In genomic region chr1:10796029-10796944, GRCh38 we compare ENCODE assay signal across 9 cellular contexts. TPM values are rescaled to one million over a fixed set of nuclear protein-coding genes. Genes with fewer than 3 reads are reported as not detected.
DNase-seq lines count a peak whose midpoint lies in the region; ATAC-seq and TF ChIP-seq lines count a peak whose summit lies in the region.
"Had no signal": no experiment of that assay in that cellular context is flagged by ENCODE, and none has a peak within 500 bp of the region (broad histone marks: within the 10 kb centered on the region; RNA-seq: fewer than 3 reads in every experiment).

Gene CASZ1, minus strand, starts transcription at chr1:10796646. Its CDS starts 102,757 bp downstream, at chr1:10693889.

- H3K27ac ChIP-seq in SK-N-SH (ENCODE audit: low read depth in 2 of 2, low read length in 1 of 2) (no peak within 1 kb of the TSS), esophagus (ENCODE audit: low read depth in 2 of 2, low read length in 1 of 2) (peak within 1 kb of the TSS; percentile 72 to 80), thymus (ENCODE audit: low read depth) (no peak within 1 kb of the TSS)

- DNase-seq in DMS114 treated with DMSO at 0.1 percent for 48 hours (lab: John Stamatoyannopoulos, UW; ENCODE audit: unreplicated experiment) (peak; percentile 88), NB4 (ENCODE audit: low read depth) (peak; percentile 41), SK-N-SH (peak; percentile 99), mesothelial cell of epicardium (ENCODE audit: low spot score in 2 of 2, unreplicated experiment in 2 of 2) (peak; percentile 73 to 91)
- no peak for DNase-seq in stimulated activated CD4-positive, alpha-beta T cell treated with anti-CD3 and anti-CD28 coated beads, Interleukin-4, amount 100 ng/mL, for 1 hour

- peak within 1 kb of the TSS; percentile 78 for H3K4me3 Mint-ChIP-seq in mesothelial cell of epicardium

- TF ChIP-seq CTCF in NB4 (IDR thresholded peaks at IDR 0.05; ENCODE audit: low read depth, low read length), result no peak
- TF ChIP-seq CTCF in SK-N-SH (IDR thresholded peaks at IDR 0.05), result no peak
- TF ChIP-seq CTCF in mesothelial cell of epicardium (IDR thresholded peaks at IDR 0.05; ENCODE audit: unreplicated experiment), result no peak

- CTCF ChIA-PET in SK-N-SH (lab: Yijun Ruan, JAX), result interaction anchor here (0.7 to 3.6 kb wide), 8 partner anchors 15 to 289 kb away, joined by 3 to 19 read pairs (median 4); no protein-coding TSS in a partner anchor

- peaks cover 53% of the 10 kb centered on the region for H3K27me3 ChIP-seq in SK-N-SH (ENCODE audit: insufficient read depth)
- no peaks in the 10 kb centered on the region for H3K27me3 ChIP-seq in esophagus (ENCODE audit: control insufficient read depth in 1 of 2, insufficient read depth in 2 of 2, low read length in 2 of 2)
- peaks cover 62% of the 10 kb centered on the region for H3K27me3 ChIP-seq in thymus (ENCODE audit: control insufficient read depth, insufficient read depth)

- H3F3A ChIP-seq in SK-N-SH (replicated peaks; ENCODE audit: insufficient read depth), result peaks cover 3% of the 10 kb centered on the region

- no peak within 1 kb of the TSS; the same call in 1 of the 2 replicates for H3K9ac ChIP-seq in SK-N-SH

- H3K4me3 ChIP-seq in NB4 (ENCODE audit: low read depth, low read length) (no peak within 1 kb of the TSS), SK-N-SH (ENCODE audit: low read depth in 2 of 2, low read length in 1 of 2) (peak within 1 kb of the TSS; percentile 52 to 67), esophagus (ENCODE audit: low read depth in 1 of 2, low read length in 2 of 2) (peak within 1 kb of the TSS; percentile 70 to 91), thymus (ENCODE audit: low read length) (peak within 1 kb of the TSS; percentile 41)

- no peaks in the 10 kb centered on the region for H4K20me1 ChIP-seq in SK-N-SH (ENCODE audit: insufficient read depth)

- POLR2A ChIA-PET in SK-N-SH (lab: Yijun Ruan, JAX), result no interaction called here

- H3K9me2 ChIP-seq in SK-N-SH, result no peaks in the 10 kb centered on the region

- H3K4me1 Mint-ChIP-seq in mesothelial cell of epicardium, result peaks cover 20% of the 10 kb centered on the region

- 0 out of 4 replicates have a peak, but pooled peaks have one; percentile 34 to 37 for TF ChIP-seq EP300 in SK-N-SH (IDR thresholded peaks at IDR 0.05; ENCODE audit: borderline replicate concordance in 1 of 2, low read depth in 1 of 2, low read length in 1 of 2)

- peak within 1 kb of the TSS; percentile 59; the same call in 1 of the 2 replicates for H2AFZ ChIP-seq in SK-N-SH (ENCODE audit: low read depth)

- H3K9me3 ChIP-seq in SK-N-SH (no peaks in the 10 kb centered on the region), esophagus (ENCODE audit: control insufficient read depth in 2 of 2, insufficient read depth in 1 of 2, low read depth in 1 of 2, low read length in 1 of 2) (no peaks in the 10 kb centered on the region), thymus (ENCODE audit: control insufficient read depth) (no peaks in the 10 kb centered on the region)

- H3K36me3 Mint-ChIP-seq in mesothelial cell of epicardium, result no peaks in the 10 kb centered on the region

- H3K9me3 Mint-ChIP-seq in mesothelial cell of epicardium, result no peaks in the 10 kb centered on the region
- H3K9me3 Mint-ChIP-seq: T-helper 1 cell treated with Interleukin-12 subunit alpha and Interleukin-12 subunit beta and Interleukin-4 antibody, amounts not matched to agents 30 μg/mL and 1 μg/mL, for 36 hours had no signal

- TF ChIP-seq RAD21 in SK-N-SH (IDR thresholded peaks at IDR 0.05; ENCODE audit: low read length), result no peak; the same call in 1 of the 2 replicates

- H3K36me3 ChIP-seq in SK-N-SH (replicated peaks in 1 of 2; ENCODE audit: control insufficient read depth in 1 of 2, insufficient read depth in 2 of 2, low read length in 1 of 2), result no peaks in the 10 kb centered on the region
- H3K36me3 ChIP-seq in esophagus (ENCODE audit: control insufficient read depth in 2 of 2, insufficient read depth in 2 of 2, low read length in 1 of 2), result no peaks in the 10 kb centered on the region
- H3K36me3 ChIP-seq in thymus (ENCODE audit: control insufficient read depth, insufficient read depth), result no peaks in the 10 kb centered on the region

- peaks cover 3 to 18% of the 10 kb centered on the region in 2 experiments; a peak in 2 of 4 replicates for H3K4me1 ChIP-seq in SK-N-SH (ENCODE audit: control insufficient read depth in 1 of 2, insufficient read depth in 2 of 2, low read depth in 1 of 2, low read length in 1 of 2)
- no peaks in the 10 kb centered on the region for H3K4me1 ChIP-seq in esophagus (ENCODE audit: control insufficient read depth in 2 of 2, insufficient read depth in 2 of 2, low read length in 1 of 2)
- no peaks in the 10 kb centered on the region for H3K4me1 ChIP-seq in thymus (ENCODE audit: control insufficient read depth, insufficient read depth, low read length)

- no peak for ATAC-seq in GM18517 (IDR thresholded peaks at IDR 0.05; ENCODE audit: unreplicated experiment)

- no peak within 1 kb of the TSS for H3K27ac Mint-ChIP-seq in mesothelial cell of epicardium

- WGBS in SK-N-SH (ENCODE audit: low lambda C conversion rate), result 0% methylated on average over 2 of the region's 88 CpGs
- 1 to 3% methylated on average over 71 to 88 of the region's 88 CpGs for WGBS in esophagus, 2 donors
- WGBS in thymus, result 2% methylated on average over 88 of the region's 88 CpGs

- H3K4me2 ChIP-seq in SK-N-SH, result peak within 1 kb of the TSS; percentile 89

- peaks cover 74% of the 10 kb centered on the region for H3K27me3 Mint-ChIP-seq in mesothelial cell of epicardium (ENCODE audit: low read depth)

- no peaks in the 10 kb centered on the region for H3K79me2 ChIP-seq in SK-N-SH (ENCODE audit: insufficient read depth)

- TF ChIP-seq POLR2A in NB4 (IDR thresholded peaks at IDR 0.05; ENCODE audit: extremely low read depth, insufficient read length), result no peak

TF ChIP-seq in SK-N-SH, 30 proteins besides CTCF, POLR2A, EP300 and RAD21 (continues in another document):
- TF ChIP-seq FOXM1 (IDR thresholded peaks at IDR 0.05; ENCODE audit: low read depth), result 0 out of 2 replicates have a peak, but pooled peaks have one; percentile 30
- no peak for TF ChIP-seq EZH2phosphoT487 (IDR thresholded peaks at IDR 0.05; ENCODE audit: borderline replicate concordance, low read depth)
- peak; percentile 15; the same call in 1 of the 2 replicates for TF ChIP-seq SMC3 (IDR thresholded peaks at IDR 0.05; ENCODE audit: low read depth, low read length)
- peak; percentile 52 for TF ChIP-seq CHD2 (IDR thresholded peaks at IDR 0.05; ENCODE audit: low read length, partially characterized antibody)
- TF ChIP-seq JUND (IDR thresholded peaks at IDR 0.05), result peak; percentile 83
- TF ChIP-seq FOXJ3 (CRISPR knock-in tag; IDR thresholded peaks at IDR 0.05), result no peak
- no peak for TF ChIP-seq FOSL2 (IDR thresholded peaks at IDR 0.05; ENCODE audit: borderline replicate concordance, low read depth)
- TF ChIP-seq TCF12 (IDR thresholded peaks at IDR 0.05), result peak; percentile 27; the same call in 1 of the 2 replicates
- TF ChIP-seq YY1 (IDR thresholded peaks at IDR 0.05; ENCODE audit: low read depth), result peak; percentile 69
- TF ChIP-seq REST (IDR thresholded peaks at IDR 0.05; ENCODE audit: low read depth, low read length), result no peak
- no peak; the same call in 1 of the 2 replicates for TF ChIP-seq SIN3A (IDR thresholded peaks at IDR 0.05; ENCODE audit: borderline replicate concordance, low read depth, low read length)
- peak; percentile 20; the same call in 1 of the 2 replicates for TF ChIP-seq TEAD4 (IDR thresholded peaks at IDR 0.05; ENCODE audit: borderline replicate concordance, insufficient read depth)
- no peak for TF ChIP-seq GABPA (IDR thresholded peaks at IDR 0.05; ENCODE audit: low read depth)
- TF ChIP-seq USF2 (IDR thresholded peaks at IDR 0.05; ENCODE audit: borderline replicate concordance, low read depth, low read length), result no peak
- no peak for TF ChIP-seq RXRA (IDR thresholded peaks at IDR 0.05; ENCODE audit: borderline replicate concordance, low read depth)
- peak; percentile 67 for TF ChIP-seq RCOR1 (IDR thresholded peaks at IDR 0.05; ENCODE audit: low read length)
- TF ChIP-seq MXI1 (IDR thresholded peaks at IDR 0.05; ENCODE audit: low read depth, low read length), result no peak; the same call in 1 of the 2 replicates

RNA-seq across cellular contexts. Expression of gene CASZ1, which starts in this region (rescaled TPM):
- polyA plus RNA-seq in SK-N-SH (2012; rRNA removed) (0.37 and 0.51 TPM in 2 replicates), esophagus (10 to 100 TPM; 10.8 to 18.1 TPM), thymus (3.9 TPM)
- polyA plus RNA-seq in SK-N-SH (2012; cell fraction: cytosol; rRNA removed), result 0.21 and 0.41 TPM in 2 replicates
- polyA plus RNA-seq in SK-N-SH (2012; cell fraction: nucleus; rRNA removed), result 1.0 and 1.4 TPM in 2 replicates
- 8.9 to 11.2 TPM (median 10.1 TPM) in 3 replicates for total RNA-seq in mesothelial cell of epicardium

Comparison
In these comparisons a context has a peak if more than half of its experiments do, and no peak if none do; other contexts are left out.
1. H3K27ac ChIP-seq: peak in esophagus (2 of 2); none in SK-N-SH (0 of 2) and thymus (single experiment).